7 cellular contexts compared by ENCODE assay signal in the genomic region with DNA sequence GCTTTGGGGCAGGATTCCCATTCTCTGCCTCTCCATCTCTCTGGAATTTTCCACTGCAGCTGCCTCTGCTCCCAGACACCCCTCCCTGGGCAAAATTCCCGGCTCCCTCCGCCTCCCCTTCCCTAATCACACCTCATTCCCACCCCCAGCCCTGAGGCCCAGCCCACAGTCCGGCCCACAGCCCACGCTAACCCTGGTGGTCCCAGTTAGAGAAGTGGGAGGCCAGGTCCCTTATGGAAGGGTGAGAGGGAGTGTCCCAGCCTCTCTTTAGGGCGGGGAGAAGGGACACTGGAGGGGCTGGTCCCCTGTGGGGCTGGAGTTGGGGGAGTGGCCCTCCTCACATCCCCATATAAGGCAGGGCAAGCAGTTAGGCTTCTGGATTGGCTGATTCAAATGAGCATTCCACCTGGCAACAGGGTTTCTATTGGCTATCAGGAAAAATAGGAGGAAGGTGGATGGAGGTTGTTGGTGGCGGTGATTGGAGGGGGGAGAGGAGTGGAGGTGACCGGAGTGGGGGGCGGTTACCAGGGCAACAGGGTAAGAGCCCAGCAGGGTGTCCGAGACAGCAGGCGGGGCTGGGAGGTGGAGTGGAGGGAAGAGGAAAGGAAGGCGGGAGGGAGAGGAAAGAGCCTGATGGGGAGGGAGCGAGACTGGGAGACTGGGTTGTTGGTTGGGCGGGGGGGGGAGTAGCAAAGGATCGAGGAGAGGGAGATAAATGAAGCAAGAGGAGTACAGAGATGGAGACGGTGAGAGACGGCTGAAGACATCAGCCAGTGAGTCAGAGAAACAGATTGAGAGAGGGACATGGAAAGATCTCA. TPM values are rescaled to one million over a fixed set of nuclear protein-coding genes. Genes with fewer than 3 reads are reported as not detected.
DNase-seq lines count a peak whose midpoint lies in the region; ATAC-seq and TF ChIP-seq lines count a peak whose summit lies in the region.

No MANE protein-coding gene starts in this region.

- peak; percentile 80 to 92 (median 88) for ATAC-seq in heart right ventricle

- no peaks in the 10 kb centered on the region for H3K79me2 ChIP-seq in Karpas-422 (ENCODE audit: low read length)

- DNase-seq in GM12864 (ENCODE audit: low read depth) (peak; percentile 93), H4 (ENCODE audit: low spot score) (peak; percentile 100), Karpas-422 (peak; percentile 96), anterior cingulate cortex (lab: John Stamatoyannopoulos, UW) (peak; percentile 33 to 99 (median 90)), heart right ventricle (peak; percentile 93 to 96), ovary (peak; percentile 95 to 97 (median 96))

- H4K20me1 ChIP-seq in Karpas-422 (ENCODE audit: insufficient read depth, low read depth, low read length) = no peaks in the 10 kb centered on the region

- H2AFZ ChIP-seq in Karpas-422 (ENCODE audit: low read length) = peak overlapping the region; percentile 15; the same call in 1 of the 2 replicates

- H3K27me3 ChIP-seq in Karpas-422 (ENCODE audit: low read length) = peaks cover 3% of the 10 kb centered on the region; the same call in 1 of the 2 replicates
- peaks cover 0 to 27% (median 0%) of the 10 kb centered on the region in 7 donors for H3K27me3 ChIP-seq in heart right ventricle
- H3K27me3 ChIP-seq in ovary = no peaks in the 10 kb centered on the region

- H3K27ac ChIP-seq in Karpas-422 (ENCODE audit: low read length) = no peak overlapping the region
- H3K27ac ChIP-seq in heart right ventricle = peak overlapping the region; percentile 87 to 99 (median 94)
- peak overlapping the region; percentile 91 to 100 for H3K27ac ChIP-seq in ovary

- H3K4me2 ChIP-seq in Karpas-422 (ENCODE audit: low read depth, low read length, poor library complexity, severe bottlenecking) = peak overlapping the region; percentile 65

- H3K4me3 ChIP-seq in GM12864 (ENCODE audit: low read depth, low read length) (peak overlapping the region; percentile 26), Karpas-422 (ENCODE audit: low read length) (peak overlapping the region; percentile 54), heart right ventricle (peak overlapping the region in 9 of 10 donors; percentile 13 to 81 (median 31)), ovary (peak overlapping the region; percentile 68)

- no peaks in the 10 kb centered on the region for H3K9me2 ChIP-seq in Karpas-422 (replicated peaks; ENCODE audit: insufficient read depth, low read length)

- TF ChIP-seq POLR2A in ovary (IDR thresholded peaks at IDR 0.05) = no peak

- no peak for TF ChIP-seq CTCF in GM12864 (IDR thresholded peaks at IDR 0.05; ENCODE audit: low read depth, low read length, missing control alignments)
- TF ChIP-seq CTCF in heart right ventricle (IDR thresholded peaks at IDR 0.05) = no peak
- no peak for TF ChIP-seq CTCF in ovary (IDR thresholded peaks at IDR 0.05)

- intact Hi-C loops in heart right ventricle (cut with DNase I) (loop anchor here in 2 of 10 donors (1.0 kb wide), 1 partner anchor 11 kb away; the partner anchor contains the start of gene MLF2 (in 2 of the 2)), ovary (cut with DNase I) (no loop called here)

- H3K36me3 ChIP-seq in Karpas-422 (ENCODE audit: insufficient read depth, low read length) = no peaks in the 10 kb centered on the region
- H3K36me3 ChIP-seq in heart right ventricle = peaks cover 0 to under 1% (median 0%) of the 10 kb centered on the region in 9 donors
- H3K36me3 ChIP-seq in ovary = no peaks in the 10 kb centered on the region

- peak overlapping the region; percentile 57 for H3K9ac ChIP-seq in Karpas-422 (ENCODE audit: low read length)

- 1% methylated on average over 15 to 16 of the region's 16 CpGs for WGBS in heart right ventricle, 2 donors
- 0 to 1% (median 1%) methylated on average over 15 to 16 of the region's 16 CpGs for WGBS in ovary, 3 donors

- no peak for TF ChIP-seq EP300 in ovary (IDR thresholded peaks at IDR 0.05)

- H3K4me1 ChIP-seq in Karpas-422 (ENCODE audit: low read length) (peaks cover 40% of the 10 kb centered on the region), heart right ventricle (peaks cover 7 to 52% (median 42%) of the 10 kb centered on the region in 9 donors), ovary (ENCODE audit: insufficient read depth) (peaks cover 23% of the 10 kb centered on the region)

- no peaks in the 10 kb centered on the region for H3K9me3 ChIP-seq in Karpas-422 (ENCODE audit: low read length)
- no peaks in the 10 kb centered on the region for H3K9me3 ChIP-seq in heart right ventricle
- H3K9me3 ChIP-seq in ovary = no peaks in the 10 kb centered on the region

TF ChIP-seq in PFSK-1, 5 proteins besides CTCF, POLR2A, EP300 and RAD21:
- TF ChIP-seq POLR2AphosphoS5 (IDR thresholded peaks at IDR 0.05; ENCODE audit: low read depth, low read length) (no peak), TAF1 (IDR thresholded peaks at IDR 0.05; ENCODE audit: borderline replicate concordance, insufficient read depth, low read length) (peak; percentile 52; the same call in 1 of the 2 replicates), FOXP2 (optimal IDR thresholded peaks at IDR 0.05; ENCODE audit: borderline replicate concordance, extremely low read depth, extremely low read length, insufficient read depth) (no peak), SIN3A (IDR thresholded peaks at IDR 0.05; ENCODE audit: borderline replicate concordance, insufficient read depth, low read length) (no peak), REST (IDR thresholded peaks at IDR 0.05; ENCODE audit: insufficient read depth in 1 of 2, low read depth in 2 of 2, low read length in 2 of 2) (no peak)

RNA-seq across cellular contexts. Expression of gene PTMS, which starts 1.9 kb away (rescaled TPM):
- 122 and 133 TPM in 2 replicates for total RNA-seq in H4 (2014; rRNA removed; shearing (Covaris generic))
- 5.0 and 7.3 TPM in 2 replicates for total RNA-seq in Karpas-422 (2014; rRNA removed; shearing (Covaris generic); ENCODE audit: low replicate concordance)
- polyA plus RNA-seq in PFSK-1 (2012; ENCODE audit: insufficient read length, low read depth) = 359 TPM
- total RNA-seq in heart right ventricle (100 to 1,000 TPM in 5 of 10 donors, 10 to 100 TPM in 5; 73.3 to 194 (median 96.0) TPM), ovary (1,000 to 10,000 TPM in 1 of 7 donors, 100 to 1,000 TPM in 6; 100 to 1,013 (median 576) TPM)
- polyA plus RNA-seq in heart right ventricle (100 to 1,000 TPM; 289 to 361 TPM), ovary (100 to 1,000 TPM; 550 to 594 TPM)

RNA-seq across cellular contexts. Expression of gene LAG3, which starts 8.1 kb away (rescaled TPM):
- 0.06 TPM in 1 of 2 replicates, not detected in the other for total RNA-seq in H4 (2014; rRNA removed; shearing (Covaris generic))
- total RNA-seq in Karpas-422 (2014; rRNA removed; shearing (Covaris generic); ENCODE audit: low replicate concordance) = 0.22 and 0.32 TPM in 2 replicates
- 0.40 TPM for polyA plus RNA-seq in PFSK-1 (2012; ENCODE audit: insufficient read length, low read depth)
- total RNA-seq in heart right ventricle (1 to 10 TPM in 1 of 10 donors, under 1 TPM in 7, not detected in 2; 0.16 to 2.1 (median 0.26) TPM), ovary (10 to 100 TPM in 6 of 7 donors, 1 to 10 TPM in 1; 8.5 to 21.8 (median 16.0) TPM)
- polyA plus RNA-seq in heart right ventricle (1 to 10 TPM in 1 of 2 donors, under 1 TPM in 1; 0.13 to 1.2 TPM), ovary (10 to 100 TPM in 1 of 2 donors, 1 to 10 TPM in 1; 4.7 to 13.7 TPM)

RNA-seq across cellular contexts. Expression of gene MLF2, which starts 11.3 kb away (rescaled TPM):
- 314 and 332 TPM in 2 replicates for total RNA-seq in H4 (2014; rRNA removed; shearing (Covaris generic))
- 183 and 263 TPM in 2 replicates for total RNA-seq in Karpas-422 (2014; rRNA removed; shearing (Covaris generic); ENCODE audit: low replicate concordance)
- polyA plus RNA-seq in PFSK-1 (2012; ENCODE audit: insufficient read length, low read depth) = 364 TPM
- total RNA-seq in heart right ventricle (100 to 1,000 TPM; 135 to 182 (median 148) TPM), ovary (100 to 1,000 TPM in 6 of 7 donors, 10 to 100 TPM in 1; 64.1 to 162 (median 141) TPM)
- polyA plus RNA-seq in heart right ventricle (100 to 1,000 TPM; 108 to 197 TPM), ovary (100 to 1,000 TPM; 130 to 138 TPM)

RNA-seq across cellular contexts. Expression of gene CD4, which starts 25.1 kb away (rescaled TPM):
- total RNA-seq in H4 (2014; rRNA removed; shearing (Covaris generic)) = 0.12 TPM in 1 of 2 replicates, not detected in the other
- total RNA-seq in Karpas-422 (2014; rRNA removed; shearing (Covaris generic); ENCODE audit: low replicate concordance) = not detected in 2 replicates
- 0.21 TPM for polyA plus RNA-seq in PFSK-1 (2012; ENCODE audit: insufficient read length, low read depth)
- total RNA-seq in heart right ventricle = 10 to 100 TPM in 2 of 10 donors, 1 to 10 TPM in 8; 2.8 to 44.3 (median 5.0) TPM
- polyA plus RNA-seq in heart right ventricle = 1 to 10 TPM; 2.6 to 3.2 TPM
- 10 to 100 TPM in 4 of 7 donors, 1 to 10 TPM in 3; 2.1 to 12.5 (median 10.3) TPM for total RNA-seq in ovary
- polyA plus RNA-seq in ovary = 10 to 100 TPM in 1 of 2 donors, 1 to 10 TPM in 1; 7.3 to 40.2 TPM

RNA-seq across cellular contexts. Expression of gene COPS7A, which starts 40.4 kb away (rescaled TPM):
- total RNA-seq in H4 (2014; rRNA removed; shearing (Covaris generic)) = 93.8 and 93.9 TPM in 2 replicates
- 39.2 and 42.9 TPM in 2 replicates for total RNA-seq in Karpas-422 (2014; rRNA removed; shearing (Covaris generic); ENCODE audit: low replicate concordance)
- polyA plus RNA-seq in PFSK-1 (2012; ENCODE audit: insufficient read length, low read depth) = 126 TPM
- 10 to 100 TPM; 67.4 to 89.8 (median 77.9) TPM for total RNA-seq in heart right ventricle
- 10 to 100 TPM; 31.1 to 91.5 TPM for polyA plus RNA-seq in heart right ventricle
- 10 to 100 TPM; 36.4 to 61.4 (median 48.4) TPM for total RNA-seq in ovary
- 10 to 100 TPM; 45.7 to 74.8 TPM for polyA plus RNA-seq in ovary
